In the genomic region with DNA sequence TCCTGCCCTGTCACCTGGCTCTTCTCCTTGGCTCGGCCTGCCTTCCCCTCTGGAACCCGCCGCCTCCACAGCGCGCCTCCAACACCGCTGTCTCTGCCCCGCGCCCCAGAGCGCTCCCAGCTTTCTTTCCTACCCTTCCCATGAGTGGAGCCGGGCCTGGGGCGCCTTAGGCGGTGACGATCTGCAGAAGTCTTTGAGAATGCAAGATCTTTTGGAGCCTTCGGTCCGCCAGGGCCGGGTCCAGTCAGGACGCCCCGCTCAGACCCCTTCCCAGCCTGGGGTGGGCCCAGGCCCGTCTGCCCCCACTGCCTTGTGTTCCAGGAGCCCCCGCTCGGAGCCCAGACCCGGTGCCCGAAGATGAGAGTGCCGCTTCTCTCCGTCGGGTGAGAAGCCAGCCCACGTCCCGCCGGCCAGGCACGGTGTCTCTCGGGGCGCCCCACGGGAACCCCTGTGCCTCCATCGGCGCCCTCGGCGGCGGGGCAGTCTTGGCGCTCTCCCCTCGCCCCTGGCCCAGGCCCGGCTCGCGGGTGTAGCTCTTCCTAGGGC, we compare ENCODE assay signal across 11 cellular contexts. TPM values are rescaled to one million over a fixed set of nuclear protein-coding genes. Genes with fewer than 3 reads are reported as not detected.
DNase-seq lines count a peak whose midpoint lies in the region; ATAC-seq and TF ChIP-seq lines count a peak whose summit lies in the region.
"Had no signal": no experiment of that assay in that cellular context is flagged by ENCODE, and none has a peak within 500 bp of the region (broad histone marks: within the 10 kb centered on the region; RNA-seq: fewer than 3 reads in every experiment).

No MANE protein-coding gene starts in this region.

- H3K4me2 ChIP-seq in neural cell (ENCODE audit: low read length) = peak overlapping the region; percentile 69

- H4K20me1 ChIP-seq in neural cell (ENCODE audit: insufficient read depth) = no peaks in the 10 kb centered on the region

- no peak for TF ChIP-seq RAD21 in neural cell (conservative IDR thresholded peaks at IDR 0.05)

- peaks cover 7% of the 10 kb centered on the region for H3K9me3 ChIP-seq in neural cell (ENCODE audit: low read length)

- H2AFZ ChIP-seq in neural cell (ENCODE audit: low read depth, low read length) = no peak overlapping the region

- H3F3A ChIP-seq in neural cell (ENCODE audit: insufficient read depth, low read length, poor library complexity, severe bottlenecking) = no peaks in the 10 kb centered on the region

- H3K9ac ChIP-seq in neural cell (ENCODE audit: low read length) = peak overlapping the region; percentile 40

- peak overlapping the region; percentile 87 to 93 for H3K4me3 Mint-ChIP-seq in stimulated activated naive CD8-positive, alpha-beta T cell treated with anti-CD3 and anti-CD28 coated beads, Interleukin-15, amount 100 ng/mL, for 72 hours

- TF ChIP-seq CTCF in neural cell (IDR thresholded peaks at IDR 0.05; ENCODE audit: poor library complexity, severe bottlenecking) = no peak

- DNase-seq in stimulated activated naive CD8-positive, alpha-beta T cell treated with anti-CD3 and anti-CD28 coated beads, Interleukin-15, amount 100 ng/mL, for 72 hours = no peak
- DNase-seq in stimulated activated naive CD8-positive, alpha-beta T cell treated with anti-CD3 and anti-CD28 coated beads, Interleukin-15, Interleukin-2, amounts not matched to agents 100 U/mL and 50 U/mL, for 24 hours = no peak
- DNase-seq in NCI-H345 treated with DMSO at 0.1 percent for 48 hours (lab: John Stamatoyannopoulos, UW; ENCODE audit: unreplicated experiment) (no peak), cerebellar nuclear complex (lab: John Stamatoyannopoulos, UW) (no peak), NCI-H1048 (lab: John Stamatoyannopoulos, UW) (no peak)
- DNase-seq: central memory CD4-positive, alpha-beta T cell; HFFc6 had no signal

- no peak for TF ChIP-seq EP300 in neural cell (conservative IDR thresholded peaks at IDR 0.05; ENCODE audit: poor library complexity, severe bottlenecking)

- no peaks in the 10 kb centered on the region for H3K9me3 Mint-ChIP-seq in stimulated activated naive CD8-positive, alpha-beta T cell treated with anti-CD3 and anti-CD28 coated beads, Interleukin-15, amount 100 ng/mL, for 72 hours
- H3K9me3 Mint-ChIP-seq: HFFc6 had no signal

- no peak overlapping the region for H3K27ac ChIP-seq in neural cell (ENCODE audit: low read length)

- H3K36me3 ChIP-seq in neural cell (ENCODE audit: insufficient read depth, low read length) = no peaks in the 10 kb centered on the region

- peak; percentile 37 for ATAC-seq in stimulated activated naive CD8-positive, alpha-beta T cell treated with anti-CD3 and anti-CD28 coated beads, Interleukin-15, amount 100 ng/mL, for 72 hours
- ATAC-seq in stimulated activated naive CD8-positive, alpha-beta T cell treated with anti-CD3 and anti-CD28 coated beads, Interleukin-15, Interleukin-2, amounts not matched to agents 100 U/mL and 50 U/mL, for 24 hours = no peak
- ATAC-seq in esophagus mucosa = peak; percentile 17
- ATAC-seq in HG03520 (IDR thresholded peaks at IDR 0.05; ENCODE audit: unreplicated experiment) = no peak

- H3K79me2 ChIP-seq in neural cell (replicated peaks; ENCODE audit: insufficient read depth, low read length) = no peaks in the 10 kb centered on the region

- H3K27me3 ChIP-seq in neural cell (ENCODE audit: insufficient read depth, low read depth, low read length) = peaks cover 70% of the 10 kb centered on the region

- no peaks in the 10 kb centered on the region for H3K9me2 ChIP-seq in neural cell (ENCODE audit: insufficient read depth, low read length)

- peak overlapping the region; percentile 67 for H3K4me3 ChIP-seq in neural cell (ENCODE audit: low read length)
- H3K4me3 ChIP-seq: lung had no signal

- H3K27me3 Mint-ChIP-seq in stimulated activated naive CD8-positive, alpha-beta T cell treated with anti-CD3 and anti-CD28 coated beads, Interleukin-15, amount 100 ng/mL, for 72 hours = peaks cover 79% of the 10 kb centered on the region

- peaks cover 23% of the 10 kb centered on the region for H3K4me1 Mint-ChIP-seq in stimulated activated naive CD8-positive, alpha-beta T cell treated with anti-CD3 and anti-CD28 coated beads, Interleukin-15, amount 100 ng/mL, for 72 hours

- no peak overlapping the region for H3K27ac Mint-ChIP-seq in stimulated activated naive CD8-positive, alpha-beta T cell treated with anti-CD3 and anti-CD28 coated beads, Interleukin-15, amount 100 ng/mL, for 72 hours
- H3K27ac Mint-ChIP-seq: HFFc6 had no signal

TF ChIP-seq in neural cell, 6 proteins besides CTCF, POLR2A, EP300 and RAD21:
- TF ChIP-seq MXI1 (conservative IDR thresholded peaks at IDR 0.05; ENCODE audit: poor library complexity, severe bottlenecking) (no peak), SMC3 (conservative IDR thresholded peaks at IDR 0.05; ENCODE audit: poor library complexity) (no peak), TAF1 (IDR thresholded peaks at IDR 0.05; ENCODE audit: low read depth) (no peak), POLR2AphosphoS5 (IDR thresholded peaks at IDR 0.05) (no peak), EZH2 (IDR thresholded peaks at IDR 0.05; ENCODE audit: borderline replicate concordance, insufficient read depth, low read length, poor library complexity, severe bottlenecking) (no peak), REST (IDR thresholded peaks at IDR 0.05; ENCODE audit: borderline replicate concordance) (no peak)

RNA-seq across cellular contexts. Expression of gene MRM1, which starts 40.0 kb away (rescaled TPM):
- 4.8 TPM for total RNA-seq in esophagus mucosa
- 1.8 and 4.0 TPM in 2 replicates for polyA plus RNA-seq in neural cell
- polyA minus RNA-seq in neural cell = 2.7 and 3.2 TPM in 2 replicates

RNA-seq across cellular contexts. Expression of gene DHRS11, which starts 49.7 kb away (rescaled TPM):
- total RNA-seq in esophagus mucosa = 8.4 TPM
- 13.4 and 18.6 TPM in 2 replicates for polyA plus RNA-seq in neural cell
- 11.7 and 16.9 TPM in 2 replicates for polyA minus RNA-seq in neural cell

Comparison
In these comparisons a context has a peak if more than half of its experiments do, and no peak if none do; other contexts are left out.
1. ATAC-seq: peak in stimulated activated naive CD8-positive, alpha-beta T cell treated with anti-CD3 and anti-CD28 coated beads, Interleukin-15, amount 100 ng/mL, for 72 hours (single experiment) and esophagus mucosa (single experiment); none in stimulated activated naive CD8-positive, alpha-beta T cell treated with anti-CD3 and anti-CD28 coated beads, Interleukin-15, Interleukin-2, amounts not matched to agents 100 U/mL and 50 U/mL, for 24 hours (single experiment) and HG03520 (single experiment).